18 cellular contexts compared by ENCODE assay signal in the genomic region with DNA sequence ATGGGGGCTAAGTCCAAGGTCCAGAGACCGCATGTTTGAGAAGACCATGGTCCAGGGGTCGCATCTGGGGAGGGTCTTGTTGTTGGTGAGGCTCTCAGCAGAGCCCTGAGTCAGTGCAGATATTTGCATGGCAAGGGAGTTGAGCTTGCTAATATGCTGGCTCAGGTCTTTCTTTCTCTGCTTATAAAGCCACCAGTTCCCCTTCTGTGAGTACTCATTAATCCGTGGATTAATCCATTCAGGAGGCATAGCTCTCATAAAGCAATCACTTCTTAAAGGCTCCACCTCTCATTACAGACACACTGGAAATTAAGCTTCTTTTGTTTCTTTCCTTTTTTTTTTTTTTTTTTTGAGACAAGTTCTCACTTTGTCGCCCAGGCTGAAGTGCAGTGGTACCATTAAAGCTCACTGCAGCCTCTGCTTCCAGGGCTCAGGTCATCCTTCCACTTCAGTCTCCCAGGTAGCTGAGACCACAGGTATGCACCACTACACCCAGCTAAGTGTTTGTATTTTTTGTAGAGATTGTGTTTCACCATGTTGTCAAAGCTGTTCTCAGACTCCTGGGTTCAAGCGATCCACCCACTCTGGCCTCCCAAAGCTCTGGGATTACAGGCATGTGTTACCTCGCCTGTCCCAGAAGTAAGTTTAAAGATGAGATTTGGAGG.
"Had no signal": no experiment of that assay in that cellular context is flagged by ENCODE, and none has a peak within 500 bp of the region (broad histone marks: within the 10 kb centered on the region; RNA-seq: fewer than 3 reads in every experiment).

No MANE protein-coding gene starts in this region.

- H3K27ac Mint-ChIP-seq: activated CD8-positive, alpha-beta T cell treated with anti-CD3 and anti-CD28 coated beads, Interleukin-2, amount 10 ng/mL, durations not matched to agents 7 days and 5 days; activated naive CD8-positive, alpha-beta T cell treated with anti-CD3 and anti-CD28 coated beads, Interleukin-2, amount 10 ng/mL, durations not matched to agents 7 days and 5 days; activated T-cell treated with anti-CD3 and anti-CD28 coated beads, Interleukin-2, amount 50 U/mL, for 24 hours; activated T-helper 2 cell treated with anti-CD3 and anti-CD28 coated beads, Interferon-gamma antibody, Interleukin-2, Interleukin-4, amounts not matched to agents 10 μg/mL and 5 μg/mL and 100 μg/mL, durations not matched to agents 14 hours and 24 hours and 36 hours; natural killer cell; stimulated activated memory B cell treated with anti-CD40 and anti-IgM and Interleukin-4, amounts not matched to agents 10 μg/mL and 1 μg/mL and 100 μg/mL, for 72 hours; type B pancreatic cell had no signal

- H3K4me1 Mint-ChIP-seq: activated naive CD8-positive, alpha-beta T cell treated with anti-CD3 and anti-CD28 coated beads, Interleukin-2, amount 10 ng/mL, durations not matched to agents 7 days and 5 days; natural killer cell; stimulated activated memory B cell treated with anti-CD40 and anti-IgM and Interleukin-4, amounts not matched to agents 10 μg/mL and 1 μg/mL and 100 μg/mL, for 72 hours had no signal

- H3K36me3 Mint-ChIP-seq: activated naive CD8-positive, alpha-beta T cell treated with anti-CD3 and anti-CD28 coated beads, Interleukin-2, amount 10 ng/mL, durations not matched to agents 7 days and 5 days; natural killer cell; stimulated activated memory B cell treated with anti-CD40 and anti-IgM and Interleukin-4, amounts not matched to agents 10 μg/mL and 1 μg/mL and 100 μg/mL, for 72 hours; type B pancreatic cell had no signal

- H3K4me3 Mint-ChIP-seq: activated CD8-positive, alpha-beta T cell treated with anti-CD3 and anti-CD28 coated beads, Interleukin-2, amount 10 ng/mL, durations not matched to agents 7 days and 5 days; activated naive CD8-positive, alpha-beta T cell treated with anti-CD3 and anti-CD28 coated beads, Interleukin-2, amount 10 ng/mL, durations not matched to agents 7 days and 5 days; activated T-cell treated with anti-CD3 and anti-CD28 coated beads, Interleukin-2, amount 50 U/mL, for 24 hours; natural killer cell; stimulated activated memory B cell treated with anti-CD40 and anti-IgM and Interleukin-4, amounts not matched to agents 10 μg/mL and 1 μg/mL and 100 μg/mL, for 72 hours; type B pancreatic cell had no signal

- DNase-seq: activated CD4-positive, alpha-beta T cell treated with anti-CD3 and anti-CD28 coated beads for 48 hours; activated CD4-positive, CD25-positive, alpha-beta regulatory T cell; activated CD8-positive, alpha-beta T cell treated with anti-CD3 and anti-CD28 coated beads, Interleukin-2, amount 10 ng/mL, durations not matched to agents 7 days and 5 days; activated naive CD4-positive, alpha-beta T cell treated with Interleukin-2 at 50 U/mL for 16 hours; activated naive CD8-positive, alpha-beta T cell treated with anti-CD3 and anti-CD28 coated beads, Interleukin-2, amount 10 ng/mL, durations not matched to agents 7 days and 5 days; activated T-cell treated with anti-CD3 and anti-CD28 coated beads, Interleukin-2, amount 50 U/mL, for 24 hours; amygdala; body of pancreas; caudate nucleus; mesendoderm; natural killer cell; pancreas; right lobe of liver; stimulated activated CD4-positive, alpha-beta T cell treated with anti-CD3 and anti-CD28 coated beads, Interleukin-4, amount 100 ng/mL, for 24 hours; testis had no signal

- H3K9me3 Mint-ChIP-seq: activated naive CD8-positive, alpha-beta T cell treated with anti-CD3 and anti-CD28 coated beads, Interleukin-2, amount 10 ng/mL, durations not matched to agents 7 days and 5 days; activated T-cell treated with anti-CD3 and anti-CD28 coated beads, Interleukin-2, amount 50 U/mL, for 24 hours; natural killer cell; type B pancreatic cell had no signal

- H3K27me3 Mint-ChIP-seq: activated naive CD8-positive, alpha-beta T cell treated with anti-CD3 and anti-CD28 coated beads, Interleukin-2, amount 10 ng/mL, durations not matched to agents 7 days and 5 days; activated T-cell treated with anti-CD3 and anti-CD28 coated beads, Interleukin-2, amount 50 U/mL, for 24 hours; stimulated activated memory B cell treated with anti-CD40 and anti-IgM and Interleukin-4, amounts not matched to agents 10 μg/mL and 1 μg/mL and 100 μg/mL, for 72 hours; type B pancreatic cell had no signal

- FAIRE-seq: pancreas had no signal

- ATAC-seq: activated CD8-positive, alpha-beta T cell treated with anti-CD3 and anti-CD28 coated beads, Interleukin-2, amount 10 ng/mL, durations not matched to agents 7 days and 5 days; body of pancreas; natural killer cell; pancreas; right lobe of liver; stimulated activated memory B cell treated with anti-CD40 and anti-IgM and Interleukin-4, amounts not matched to agents 10 μg/mL and 1 μg/mL and 100 μg/mL, for 72 hours had no signal
